12 cellular contexts compared by ENCODE assay signal in the genomic region with DNA sequence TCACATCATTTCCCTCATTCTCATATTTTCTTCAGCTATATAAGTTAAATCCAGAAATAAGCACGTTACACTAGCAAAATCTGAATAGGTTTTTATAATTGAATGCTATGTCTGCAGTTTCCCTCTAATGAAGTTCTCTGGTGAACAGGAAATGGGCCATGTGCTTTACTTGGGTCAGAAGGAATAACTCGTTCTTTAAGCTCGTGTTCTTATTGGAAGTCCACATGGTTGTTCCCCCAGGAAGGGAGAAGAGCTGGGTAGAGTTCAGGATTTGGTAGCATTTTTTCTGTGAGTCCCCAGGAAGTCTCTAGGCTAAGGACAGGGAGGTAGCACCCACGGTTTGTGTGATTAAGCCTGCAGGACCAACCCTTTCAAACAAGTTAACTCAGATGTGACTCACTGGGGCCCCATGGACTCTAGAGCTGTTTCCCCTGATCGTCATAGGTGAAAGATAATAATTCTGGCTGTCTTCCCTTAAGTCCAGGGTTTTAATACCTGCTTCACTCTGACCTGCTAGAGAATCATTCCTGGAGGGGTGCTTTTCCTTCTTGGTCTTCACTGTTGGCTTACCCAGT. TPM values are rescaled to one million over a fixed set of nuclear protein-coding genes. Genes with fewer than 3 reads are reported as not detected.
DNase-seq lines count a peak whose midpoint lies in the region; ATAC-seq and TF ChIP-seq lines count a peak whose summit lies in the region.
"Had no signal": no experiment of that assay in that cellular context is flagged by ENCODE, and none has a peak within 500 bp of the region (broad histone marks: within the 10 kb centered on the region; RNA-seq: fewer than 3 reads in every experiment).

No MANE protein-coding gene starts in this region.

- no peak overlapping the region for H4K8ac ChIP-seq in trophoblast cell (ENCODE audit: low read depth, low read length)

- in situ Hi-C loops in Caki2 (cut with HindIII; ENCODE audit: low pct_unique_long_range_greater_than_20kb, low sequenced_read_pairs): no loop called here
- in situ Hi-C loops in Panc1 (cut with HindIII; ENCODE audit: low pct_unique_long_range_greater_than_20kb, low sequenced_read_pairs): loop anchor here (5.0 kb wide), 1 partner anchor 64 kb away; no protein-coding TSS in a partner anchor

- H3K27ac ChIP-seq in Panc1 (ENCODE audit: low read length) (peak overlapping the region; percentile 63), trophoblast cell (ENCODE audit: low read depth, low read length) (no peak overlapping the region), sigmoid colon (peak overlapping the region in 1 of 4 donors; percentile 31)

- H3K9me3 ChIP-seq in Panc1 (ENCODE audit: control insufficient read depth, insufficient read depth, low read depth, low read length) (no peaks in the 10 kb centered on the region), trophoblast cell (ENCODE audit: insufficient read depth, low read depth, low read length) (no peaks in the 10 kb centered on the region), sigmoid colon (no peaks in the 10 kb centered on the region)

- H2BK5ac ChIP-seq in trophoblast cell (ENCODE audit: low read depth, low read length, poor library complexity): peak overlapping the region; percentile 10

- no peak overlapping the region for H4K12ac ChIP-seq in trophoblast cell (ENCODE audit: low read depth, low read length)

- peaks cover 23% of the 10 kb centered on the region for H3K79me1 ChIP-seq in trophoblast cell (ENCODE audit: low read length)

- no peak overlapping the region for H2AFZ ChIP-seq in trophoblast cell (ENCODE audit: insufficient read depth, low read length, poor library complexity)

- intact Hi-C loops in Panc1 (cut with micrococcal nuclease; ENCODE audit: unreplicated experiment): no loop called here
- intact Hi-C loops in sigmoid colon (cut with DNase I): no loop called here

- no peak overlapping the region for H3K9ac ChIP-seq in trophoblast cell (ENCODE audit: low read length)

- no peak overlapping the region for H3K4me2 ChIP-seq in trophoblast cell (ENCODE audit: low read length)

- peak overlapping the region; percentile 27 for H4K91ac ChIP-seq in trophoblast cell (ENCODE audit: low read depth, low read length)

- peaks cover 20% of the 10 kb centered on the region for H3K79me2 ChIP-seq in trophoblast cell (ENCODE audit: control insufficient read depth, insufficient read depth, low read length, poor library complexity)

- no peak overlapping the region for H2BK120ac ChIP-seq in trophoblast cell (ENCODE audit: insufficient read depth, low read length, poor library complexity)

- H3K4me1 ChIP-seq in Panc1 (ENCODE audit: control insufficient read depth, insufficient read depth, low read length) (peaks cover 40% of the 10 kb centered on the region), trophoblast cell (ENCODE audit: control insufficient read depth in 1 of 2, insufficient read depth in 2 of 2, low read length in 2 of 2) (peaks cover 36 to 47% of the 10 kb centered on the region in 2 experiments), sigmoid colon (peaks cover 0 to 56% (median 45%) of the 10 kb centered on the region in 4 donors)

- peak overlapping the region; percentile 26 for H3K14ac ChIP-seq in trophoblast cell (ENCODE audit: low read length)

- no TSS peak for BruUV-seq in Panc1 (replicated peaks; lab: Mats Ljungman, UMichigan)

- POLR2A ChIA-PET in Panc1 (lab: Charles Lee): interaction anchor here (0.5 kb wide), 1 partner anchor 14 kb away, joined by 5 read pairs; no protein-coding TSS in a partner anchor

- ATAC-seq in Panc1 (peak; percentile 79), HG03045 (IDR thresholded peaks at IDR 0.05; ENCODE audit: unreplicated experiment) (no peak), HG03432 (IDR thresholded peaks at IDR 0.05; ENCODE audit: unreplicated experiment) (no peak)

- TF ChIP-seq POLR2A in sigmoid colon (IDR thresholded peaks at IDR 0.05): no peak

- no peak overlapping the region for H2AK5ac ChIP-seq in trophoblast cell (ENCODE audit: low read length)

- no peak for TF ChIP-seq CTCF in Panc1 (IDR thresholded peaks at IDR 0.05)
- no peak for TF ChIP-seq CTCF in epithelial cell of esophagus (IDR thresholded peaks at IDR 0.05; ENCODE audit: insufficient read depth, low read depth, low read length, missing control alignments)
- TF ChIP-seq CTCF in sigmoid colon (IDR thresholded peaks at IDR 0.05): no peak

- H3K4me3 ChIP-seq in Panc1 (ENCODE audit: low read depth in 2 of 2, low read length in 2 of 2) (no peak overlapping the region), epithelial cell of esophagus (ENCODE audit: low read length) (no peak overlapping the region), trophoblast cell (ENCODE audit: low read depth, low read length) (no peak overlapping the region), sigmoid colon (no peak overlapping the region)

- H2BK12ac ChIP-seq in trophoblast cell (ENCODE audit: low read length): no peak overlapping the region

- H3K4ac ChIP-seq in trophoblast cell (ENCODE audit: low read depth, low read length): peak overlapping the region; percentile 60

- TF ChIP-seq EP300 in sigmoid colon (IDR thresholded peaks at IDR 0.05): no peak

- CTCF ChIA-PET in Panc1 (lab: Charles Lee): interaction anchor here (0.6 to 0.7 kb wide), 4 partner anchors 25 to 97 kb away, joined by 3 to 7 read pairs (median 4); no protein-coding TSS in a partner anchor

- H3K18ac ChIP-seq in trophoblast cell (ENCODE audit: low read length): no peak overlapping the region

- no peaks in the 10 kb centered on the region for H3K27me3 ChIP-seq in Panc1 (ENCODE audit: control insufficient read depth, insufficient read depth, low read length)
- H3K27me3 ChIP-seq in trophoblast cell (ENCODE audit: insufficient read depth, low read length): no peaks in the 10 kb centered on the region
- no peaks in the 10 kb centered on the region for H3K27me3 ChIP-seq in sigmoid colon

- H3K23ac ChIP-seq in trophoblast cell (ENCODE audit: low read length): no peak overlapping the region

- H3K36me3 ChIP-seq in Panc1 (ENCODE audit: control insufficient read depth, insufficient read depth, low read length): no peaks in the 10 kb centered on the region
- H3K36me3 ChIP-seq in trophoblast cell (ENCODE audit: control insufficient read depth in 1 of 2, insufficient read depth in 2 of 2, low read length in 2 of 2): peaks cover 10 to 12% of the 10 kb centered on the region in 2 experiments
- H3K36me3 ChIP-seq in sigmoid colon: peaks cover 0 to 18% (median under 1%) of the 10 kb centered on the region in 4 donors

- peak; percentile 41 for DNase-seq in Caki2 (ENCODE audit: low read depth)
- DNase-seq in Panc1 (ENCODE audit: low read depth, low spot score): peak; percentile 25
- peak; percentile 94 for DNase-seq in epithelial cell of esophagus (ENCODE audit: low read depth)
- no peak for DNase-seq in trophoblast cell
- DNase-seq in NOMO-1 treated with DMSO at 0.1 percent for 48 hours (lab: John Stamatoyannopoulos, UW; ENCODE audit: unreplicated experiment): no peak
- DNase-seq in sigmoid colon: no peak
- DNase-seq: central memory CD4-positive, alpha-beta T cell; H7; NCI-H2081 treated with DMSO at 0.1 percent for 48 hours; occipital lobe had no signal

- WGBS in trophoblast cell (ENCODE audit: extremely low coverage, insufficient coverage, insufficient read length): no CpG with 5 or more reads among the region's 5 CpGs
- WGBS in sigmoid colon, 2 donors: 60 to 82% methylated on average over 5 of the region's 5 CpGs

RNA-seq across cellular contexts. Expression of gene SAP30BP, which starts 16.4 kb away (rescaled TPM):
- 96.6 and 104 TPM in 2 replicates for total RNA-seq in Caki2 (2014; rRNA removed; shearing (Covaris generic); ENCODE audit: low replicate concordance)
- total RNA-seq in Panc1 (2021; ENCODE audit: unreplicated experiment): 138 TPM
- polyA plus RNA-seq in Panc1 (2012; ENCODE audit: insufficient read length): 89.8 TPM
- polyA plus RNA-seq in trophoblast cell (2013): 75.6 and 77.7 TPM in 2 replicates
- total RNA-seq in sigmoid colon: 10 to 100 TPM; 53.5 to 96.9 (median 63.6) TPM
- polyA plus RNA-seq in sigmoid colon: 10 to 100 TPM; 53.2 to 69.3 (median 57.7) TPM

RNA-seq across cellular contexts. Expression of gene RECQL5, which starts 16.6 kb away (rescaled TPM):
- total RNA-seq in Caki2 (2014; rRNA removed; shearing (Covaris generic); ENCODE audit: low replicate concordance): 28.6 and 38.9 TPM in 2 replicates
- total RNA-seq in Panc1 (2021; ENCODE audit: unreplicated experiment) (46.1 TPM), sigmoid colon (10 to 100 TPM in 3 of 4 donors, 1 to 10 TPM in 1; 5.1 to 11.6 (median 11.3) TPM)
- polyA plus RNA-seq in Panc1 (2012; ENCODE audit: insufficient read length): 34.1 TPM
- 15.8 and 16.4 TPM in 2 replicates for polyA plus RNA-seq in trophoblast cell (2013)
- 10 to 100 TPM in 2 of 3 donors, 1 to 10 TPM in 1; 9.0 to 30.1 (median 10.2) TPM for polyA plus RNA-seq in sigmoid colon

RNA-seq across cellular contexts. Expression of gene ITGB4, which starts 37.7 kb away (rescaled TPM):
- total RNA-seq in Caki2 (2014; rRNA removed; shearing (Covaris generic); ENCODE audit: low replicate concordance): 8.1 and 12.4 TPM in 2 replicates
- total RNA-seq in Panc1 (2021; ENCODE audit: unreplicated experiment): 100 TPM
- 115 TPM for polyA plus RNA-seq in Panc1 (2012; ENCODE audit: insufficient read length)
- 81.0 and 90.8 TPM in 2 replicates for polyA plus RNA-seq in trophoblast cell (2013)
- 10 to 100 TPM; 15.1 to 43.2 (median 23.1) TPM for total RNA-seq in sigmoid colon
- polyA plus RNA-seq in sigmoid colon: 100 to 1,000 TPM in 1 of 3 donors, 10 to 100 TPM in 2; 17.8 to 116 (median 25.8) TPM

RNA-seq across cellular contexts. Expression of gene SMIM5, which starts 50.3 kb away (rescaled TPM):
- total RNA-seq in Caki2 (2014; rRNA removed; shearing (Covaris generic); ENCODE audit: low replicate concordance): not detected in 2 replicates
- total RNA-seq in Panc1 (2021; ENCODE audit: unreplicated experiment) (0.10 TPM), sigmoid colon (1 to 10 TPM in 3 of 4 donors, under 1 TPM in 1; 0.82 to 7.2 (median 3.8) TPM)
- 0.24 TPM for polyA plus RNA-seq in Panc1 (2012; ENCODE audit: insufficient read length)
- polyA plus RNA-seq in trophoblast cell (2013): 0.37 and 0.38 TPM in 2 replicates
- polyA plus RNA-seq in sigmoid colon: 10 to 100 TPM in 1 of 3 donors, 1 to 10 TPM in 2; 5.5 to 29.6 (median 6.0) TPM
- total RNA-seq: H7 had no signal

Comparison
In these comparisons a context has a peak if more than half of its experiments do, and no peak if none do; other contexts are left out.
1. DNase-seq: peak in Caki2 (single experiment), Panc1 (single experiment) and epithelial cell of esophagus (single experiment); none in trophoblast cell (0 of 2), NOMO-1 treated with DMSO at 0.1 percent for 48 hours (single experiment) and sigmoid colon (single experiment).